23 cellular contexts compared by ENCODE assay signal in genomic region chr11:14067686-14068085, GRCh38.
"Had no signal": no experiment of that assay in that cellular context is flagged by ENCODE, and none has a peak within 500 bp of the region (broad histone marks: within the 10 kb centered on the region; RNA-seq: fewer than 3 reads in every experiment).

No MANE protein-coding gene starts in this region.

- H3K4me3 Mint-ChIP-seq: activated T-cell treated with anti-CD3 and anti-CD28 coated beads, Interleukin-2, amount 50 U/mL, for 24 hours; activated T-helper 17 cell treated with anti-CD3 and anti-CD28 coated beads, Interleukin-2, amount 50 U/mL, for 72 hours; central memory CD8-positive, alpha-beta T cell; immature natural killer cell; mesothelial cell of epicardium; naive thymus-derived CD8-positive, alpha-beta T cell; neural progenitor cell; stimulated activated naive B cell treated with anti-CD40 and anti-IgM and Interleukin-4, amounts not matched to agents 10 μg/mL and 1 μg/mL and 100 μg/mL, for 72 hours; WTC11 had no signal

- DNase-seq: activated CD4-positive, alpha-beta T cell treated with anti-CD3 and anti-CD28 coated beads, Interleukin-2, amount 50 U/mL, for 4 hours; activated CD8-positive, alpha-beta memory T cell treated with anti-CD3 and anti-CD28 coated beads for 24 hours; activated CD8-positive, alpha-beta memory T cell treated with anti-CD3 and anti-CD28 coated beads, Interleukin-2, amount 50 U/mL, for 4 hours; activated T-cell treated with anti-CD3 and anti-CD28 coated beads, Interleukin-2, amount 50 U/mL, for 24 hours; brain microvascular endothelial cell; glutamatergic neuron; immature natural killer cell; kidney glomerular epithelial cell; left ventricle myocardium inferior; naive thymus-derived CD8-positive, alpha-beta T cell; posterior cingulate gyrus; stimulated activated CD4-positive, alpha-beta T cell treated with anti-CD3 and anti-CD28 coated beads, Interleukin-2, amount 100 ng/mL, for 48 hours; stimulated activated CD8-positive, alpha-beta memory T cell treated with anti-CD3 and anti-CD28 coated beads, Interleukin-4, amount 100 ng/mL, for 48 hours; stimulated activated naive B cell treated with anti-CD40 and anti-IgM and Interleukin-4, amounts not matched to agents 10 μg/mL and 1 μg/mL and 100 μg/mL, for 72 hours; T1000; transverse colon had no signal

- H3K36me3 Mint-ChIP-seq: activated naive CD4-positive, alpha-beta T cell treated with anti-CD3 and anti-CD28 coated beads, Interleukin-2, amount 50 U/mL, for 72 hours; immature natural killer cell; mesothelial cell of epicardium; naive thymus-derived CD8-positive, alpha-beta T cell; neural progenitor cell; stimulated activated naive B cell treated with anti-CD40 and anti-IgM and Interleukin-4, amounts not matched to agents 10 μg/mL and 1 μg/mL and 100 μg/mL, for 72 hours; WTC11 had no signal

- H3K9me3 Mint-ChIP-seq: activated T-cell treated with anti-CD3 and anti-CD28 coated beads, Interleukin-2, amount 50 U/mL, for 24 hours; activated T-helper 17 cell treated with anti-CD3 and anti-CD28 coated beads, Interleukin-2, amount 50 U/mL, for 72 hours; central memory CD8-positive, alpha-beta T cell; immature natural killer cell; mesothelial cell of epicardium; neural progenitor cell; WTC11 had no signal

- H3K27me3 Mint-ChIP-seq: activated T-cell treated with anti-CD3 and anti-CD28 coated beads, Interleukin-2, amount 50 U/mL, for 24 hours; activated T-helper 17 cell treated with anti-CD3 and anti-CD28 coated beads, Interleukin-2, amount 50 U/mL, for 72 hours had no signal

- H3K27ac Mint-ChIP-seq: activated naive CD4-positive, alpha-beta T cell treated with anti-CD3 and anti-CD28 coated beads, Interleukin-2, amount 50 U/mL, for 72 hours; activated T-cell treated with anti-CD3 and anti-CD28 coated beads, Interleukin-2, amount 50 U/mL, for 24 hours; activated T-helper 17 cell treated with anti-CD3 and anti-CD28 coated beads, Interleukin-2, amount 50 U/mL, for 72 hours; immature natural killer cell; mesothelial cell of epicardium; neural progenitor cell; stimulated activated naive B cell treated with anti-CD40 and anti-IgM and Interleukin-4, amounts not matched to agents 10 μg/mL and 1 μg/mL and 100 μg/mL, for 72 hours; WTC11 had no signal

- H3K4me1 Mint-ChIP-seq: mesothelial cell of epicardium, neural progenitor cell, WTC11 had no signal

- ATAC-seq: activated naive CD4-positive, alpha-beta T cell treated with anti-CD3 and anti-CD28 coated beads, Interleukin-2, amount 50 U/mL, for 72 hours; activated T-helper 17 cell treated with anti-CD3 and anti-CD28 coated beads, Interleukin-2, amount 50 U/mL, for 72 hours; esophagus mucosa; naive thymus-derived CD8-positive, alpha-beta T cell; stimulated activated naive B cell treated with anti-CD40 and anti-IgM and Interleukin-4, amounts not matched to agents 10 μg/mL and 1 μg/mL and 100 μg/mL, for 72 hours; WTC11 had no signal
